8 cellular contexts compared by ENCODE assay signal in genomic region chr10:86401588-86402282, GRCh38. TPM values are rescaled to one million over a fixed set of nuclear protein-coding genes. Genes with fewer than 3 reads are reported as not detected.
DNase-seq lines count a peak whose midpoint lies in the region; ATAC-seq and TF ChIP-seq lines count a peak whose summit lies in the region.

No MANE protein-coding gene starts in this region.

- peaks cover 42% of the 10 kb centered on the region for H3K27me3 Mint-ChIP-seq in GM23338 (ENCODE audit: insufficient read depth, low read depth, poor library complexity)
- H3K27me3 Mint-ChIP-seq in progenitor cell of endocrine pancreas = peaks cover 51% of the 10 kb centered on the region

- H3K4me3 ChIP-seq in GM23338 (peak overlapping the region; percentile 74), fibroblast of the aortic adventitia (ENCODE audit: low read depth, low read length) (peak overlapping the region; percentile 14)

- no peaks in the 10 kb centered on the region; the same call in 1 of the 2 replicates for H3K36me3 ChIP-seq in GM23338 (ENCODE audit: insufficient read depth)

- TF ChIP-seq CTCF in GM23338 (conservative IDR thresholded peaks at IDR 0.05; ENCODE audit: low read depth in 2 of 2) (no peak), fibroblast of the aortic adventitia (IDR thresholded peaks at IDR 0.05; ENCODE audit: insufficient read depth, low read length) (no peak), progenitor cell of endocrine pancreas (IDR thresholded peaks at IDR 0.05; ENCODE audit: unreplicated experiment) (no peak)

- H2AFZ ChIP-seq in GM23338 = peak overlapping the region; percentile 99

- no peaks in the 10 kb centered on the region; the same call in 2 of the 3 replicates for H3K36me3 Mint-ChIP-seq in GM23338 (ENCODE audit: low read depth)
- no peaks in the 10 kb centered on the region for H3K36me3 Mint-ChIP-seq in progenitor cell of endocrine pancreas (ENCODE audit: insufficient read depth)

- DNase-seq in GM23338 (ENCODE audit: low spot score) (peak; percentile 59), fibroblast of the aortic adventitia (ENCODE audit: low read depth) (peak; percentile 15), progenitor cell of endocrine pancreas (ENCODE audit: low spot score, unreplicated experiment) (no peak), glomerular visceral epithelial cell (ENCODE audit: extremely low spot score) (no peak)
- DNase-seq in activated CD4-positive, alpha-beta T cell treated with anti-CD3 and anti-CD28 coated beads, Interleukin-2, amount 50 U/mL, for 48 hours = peak; percentile 29 to 35
- no peak for DNase-seq in activated CD4-positive, CD25-positive, alpha-beta regulatory T cell (lab: John Stamatoyannopoulos, UW)

- H4K20me1 ChIP-seq in GM23338 (replicated peaks; ENCODE audit: insufficient read depth) = no peaks in the 10 kb centered on the region

- peak overlapping the region; percentile 97 for H3K4me2 ChIP-seq in GM23338

- H3F3A ChIP-seq in GM23338 (replicated peaks; ENCODE audit: low read depth) = peaks cover 6% of the 10 kb centered on the region; the same call in 1 of the 2 replicates

- H3K9me2 ChIP-seq in GM23338 (ENCODE audit: insufficient read depth) = no peaks in the 10 kb centered on the region

- ATAC-seq in GM23338 = peak; percentile 7
- no peak for ATAC-seq in HG03571 (IDR thresholded peaks at IDR 0.05; ENCODE audit: unreplicated experiment)
- ATAC-seq in HG03439 (IDR thresholded peaks at IDR 0.05; ENCODE audit: unreplicated experiment) = no peak

- H3K9me3 Mint-ChIP-seq in GM23338 = no peaks in the 10 kb centered on the region
- peaks cover 4% of the 10 kb centered on the region for H3K9me3 Mint-ChIP-seq in progenitor cell of endocrine pancreas (ENCODE audit: low read depth)

- peaks cover 18% of the 10 kb centered on the region for H3K4me1 ChIP-seq in GM23338 (ENCODE audit: insufficient read depth)

- H3K4me1 Mint-ChIP-seq in GM23338 = peaks cover 19% of the 10 kb centered on the region
- peaks cover 8% of the 10 kb centered on the region for H3K4me1 Mint-ChIP-seq in progenitor cell of endocrine pancreas (ENCODE audit: low read depth)

- H3K27ac ChIP-seq in GM23338 (ENCODE audit: low read depth) = no peak overlapping the region

- H3K4me3 Mint-ChIP-seq in GM23338 (peak overlapping the region; percentile 72), progenitor cell of endocrine pancreas (ENCODE audit: low read depth) (peak overlapping the region; percentile 61)

- H3K27ac Mint-ChIP-seq in GM23338 (no peak overlapping the region), progenitor cell of endocrine pancreas (no peak overlapping the region)

- no peaks in the 10 kb centered on the region for H3K79me2 ChIP-seq in GM23338 (replicated peaks; ENCODE audit: insufficient read depth)

- peaks cover 53% of the 10 kb centered on the region for H3K27me3 ChIP-seq in GM23338 (ENCODE audit: insufficient read depth)

TF ChIP-seq in GM23338, 12 proteins besides CTCF, POLR2A, EP300 and RAD21:
- TF ChIP-seq STAT1 (IDR thresholded peaks at IDR 0.05; ENCODE audit: unreplicated experiment) (no peak), EZH2 (IDR thresholded peaks at IDR 0.05; ENCODE audit: low read depth, unreplicated experiment) (peak; percentile 50)
TF ChIP-seq in GM23338: peak in this region for 1.

RNA-seq across cellular contexts. Expression of gene GRID1, which starts 35.1 kb away (rescaled TPM):
- total RNA-seq in GM23338 (2014; rRNA removed; shearing (Covaris generic)) = 0.14 and 0.82 TPM in 2 replicates
- polyA plus RNA-seq in GM23338 (2016; fragmentation: Nextera tagmentation; extraction: Ambion mirVana) = 0.09 and 0.15 TPM in 2 replicates
- total RNA-seq in fibroblast of the aortic adventitia (ENCODE audit: low replicate concordance) = not detected in 2 replicates
- 0.22 and 0.42 TPM in 2 replicates for total RNA-seq in progenitor cell of endocrine pancreas

Comparison
In these comparisons a context has a peak if more than half of its experiments do, and no peak if none do; other contexts are left out.
1. DNase-seq: peak in GM23338 (single experiment), activated CD4-positive, alpha-beta T cell treated with anti-CD3 and anti-CD28 coated beads, Interleukin-2, amount 50 U/mL, for 48 hours (2 of 2) and fibroblast of the aortic adventitia (single experiment); none in progenitor cell of endocrine pancreas (single experiment), glomerular visceral epithelial cell (single experiment) and activated CD4-positive, CD25-positive, alpha-beta regulatory T cell (0 of 4).